In genomic region chr3:105356988-105357387, GRCh38 we compare ENCODE assay signal across 24 cellular contexts. TPM values are rescaled to one million over a fixed set of nuclear protein-coding genes. Genes with fewer than 3 reads are reported as not detected.
A peak's percentile ranks its signal among the peaks of the same experiment; 100 is the strongest.
DNase-seq lines count a peak whose midpoint lies in the region; ATAC-seq and TF ChIP-seq lines count a peak whose summit lies in the region.
"Had no signal": no experiment of that assay in that cellular context is flagged by ENCODE, and none has a peak within 500 bp of the region (broad histone marks: within the 10 kb centered on the region; RNA-seq: fewer than 3 reads in every experiment).

No MANE protein-coding gene starts in this region.

- no peak overlapping the region for H2BK120ac ChIP-seq in neuronal stem cell (ENCODE audit: low read depth, low read length)

- ATAC-seq in HG02884 (IDR thresholded peaks at IDR 0.05; ENCODE audit: unreplicated experiment), result no peak
- ATAC-seq in GM19035 (IDR thresholded peaks at IDR 0.05; ENCODE audit: unreplicated experiment), result no peak
- ATAC-seq: PC-3 had no signal

- no peak overlapping the region for H3K4ac ChIP-seq in neuronal stem cell (ENCODE audit: low read length)

- no peak overlapping the region for H2BK12ac ChIP-seq in neuronal stem cell (ENCODE audit: low read length)

- H3K18ac ChIP-seq in neuronal stem cell (ENCODE audit: low read length), result no peak overlapping the region

- H4K8ac ChIP-seq in neuronal stem cell (ENCODE audit: low read depth, low read length), result no peak overlapping the region

- no peak for TF ChIP-seq CTCF in smooth muscle cell (IDR thresholded peaks at IDR 0.05; ENCODE audit: borderline replicate concordance, insufficient read depth, poor library complexity, severe bottlenecking)

- no peaks in the 10 kb centered on the region for H4K20me1 ChIP-seq in Karpas-422 (ENCODE audit: insufficient read depth, low read depth, low read length)
- H4K20me1 ChIP-seq in smooth muscle cell (ENCODE audit: low read depth), result no peaks in the 10 kb centered on the region
- H4K20me1 ChIP-seq: BLaER1 treated with 17β-estradiol and CSF1 and Interleukin-3, amounts not matched to agents 10 nM and 100 nM had no signal

- DNase-seq in Ammon's horn (ENCODE audit: low spot score), result peak; percentile 44
- DNase-seq in Karpas-422, result peak; percentile 10
- DNase-seq in inferior parietal cortex (ENCODE audit: extremely low spot score), result peak; percentile 37
- DNase-seq in smooth muscle cell (lab: John Stamatoyannopoulos, UW; ENCODE audit: unreplicated experiment), result no peak
- DNase-seq in neuronal stem cell (ENCODE audit: low spot score), result no peak
- DNase-seq: ACHN; CD4-positive, alpha-beta T cell; DMS53; GM23248; H9; KBM-7; MG63; NCI-H1105 treated with DMSO at 0.1 percent for 48 hours; NCI-H146; NCI-H1930; NCI-H2107; NCI-H446; NCI-H524 treated with DMSO at 0.1 percent for 48 hours; NCI-H82; NK-92 treated with Interleukin-12 subunit alpha and Interleukin-12 subunit beta, amount 100 ng/mL, for 24 hours; PC-3 had no signal

- no peaks in the 10 kb centered on the region for H3K79me1 ChIP-seq in neuronal stem cell (ENCODE audit: low read depth, low read length)

- H3K14ac ChIP-seq in neuronal stem cell (ENCODE audit: low read length), result no peak overlapping the region

- no peaks in the 10 kb centered on the region for H3K27me3 ChIP-seq in Karpas-422 (ENCODE audit: low read length)
- no peaks in the 10 kb centered on the region for H3K27me3 ChIP-seq in smooth muscle cell (ENCODE audit: low read depth)
- H3K27me3 ChIP-seq in neuronal stem cell (ENCODE audit: control insufficient read depth in 3 of 3, insufficient read depth in 3 of 3, low read depth in 1 of 3, low read length in 3 of 3), result no peaks in the 10 kb centered on the region
- H3K27me3 ChIP-seq: BLaER1 treated with 17β-estradiol and CSF1 and Interleukin-3, amounts not matched to agents 10 nM and 100 nM; MG63 had no signal

- no peaks in the 10 kb centered on the region for H3K4me1 ChIP-seq in Karpas-422 (ENCODE audit: low read length)
- H3K4me1 ChIP-seq in smooth muscle cell (ENCODE audit: low read depth), result peaks cover 26% of the 10 kb centered on the region
- peaks cover 3% of the 10 kb centered on the region in 2 donors for H3K4me1 ChIP-seq in neuronal stem cell (ENCODE audit: control insufficient read depth in 2 of 2, insufficient read depth in 1 of 2, low read depth in 1 of 2, low read length in 2 of 2)

- no peaks in the 10 kb centered on the region for H3K9me2 ChIP-seq in Karpas-422 (replicated peaks; ENCODE audit: insufficient read depth, low read length)

- no peak overlapping the region for H2BK15ac ChIP-seq in neuronal stem cell (ENCODE audit: low read length)

- no peak overlapping the region for H3K23ac ChIP-seq in neuronal stem cell (ENCODE audit: low read depth, low read length, poor library complexity)

- H3K79me2 ChIP-seq in Karpas-422 (ENCODE audit: low read length) (no peaks in the 10 kb centered on the region), smooth muscle cell (ENCODE audit: low read depth) (no peaks in the 10 kb centered on the region)

- H3K9me3 ChIP-seq in Karpas-422 (ENCODE audit: low read length), result no peaks in the 10 kb centered on the region
- H3K9me3 ChIP-seq in smooth muscle cell (replicated peaks; ENCODE audit: low read depth), result no peaks in the 10 kb centered on the region
- H3K9me3 ChIP-seq in neuronal stem cell (replicated peaks in 1 of 2; ENCODE audit: control insufficient read depth in 2 of 2, insufficient read depth in 1 of 2, low read depth in 1 of 2, low read length in 2 of 2), result peaks cover 0 to 3% of the 10 kb centered on the region in 2 donors
- H3K9me3 ChIP-seq: MG63 had no signal

- no peak overlapping the region for H4K91ac ChIP-seq in neuronal stem cell (ENCODE audit: low read depth, low read length, poor library complexity)

- H3K4me3 ChIP-seq in Karpas-422 (ENCODE audit: low read length) (no peak overlapping the region), smooth muscle cell (no peak overlapping the region), neuronal stem cell (ENCODE audit: low read length in 2 of 2) (no peak overlapping the region)
- H3K4me3 ChIP-seq: BLaER1 treated with 17β-estradiol and CSF1 and Interleukin-3, amounts not matched to agents 10 nM and 100 nM; GM23248; MG63 had no signal

- no peak overlapping the region for H3K4me2 ChIP-seq in Karpas-422 (ENCODE audit: low read depth, low read length, poor library complexity, severe bottlenecking)
- peak overlapping the region; percentile 88 for H3K4me2 ChIP-seq in smooth muscle cell
- no peak overlapping the region for H3K4me2 ChIP-seq in neuronal stem cell (ENCODE audit: insufficient read depth, low read length, poor library complexity, severe bottlenecking)

- 61% methylated on average over 1 of the region's 1 CpG for WGBS in smooth muscle cell (ENCODE audit: low lambda C conversion rate)
- WGBS in neuronal stem cell (ENCODE audit: extremely low coverage in 2 of 2, insufficient read length in 2 of 2, insufficient replicate concordance in 1 of 2), 2 donors, result no CpG with 5 or more reads among the region's 1 CpG

- H3K27ac ChIP-seq in Karpas-422 (ENCODE audit: low read length) (no peak overlapping the region), smooth muscle cell (ENCODE audit: low read depth) (peak overlapping the region; percentile 94), neuronal stem cell (replicated peaks; ENCODE audit: low read length) (no peak overlapping the region)
- H3K27ac ChIP-seq: GM23248 had no signal

- H3K36me3 ChIP-seq in Karpas-422 (ENCODE audit: insufficient read depth, low read length), result no peaks in the 10 kb centered on the region
- H3K36me3 ChIP-seq in smooth muscle cell (ENCODE audit: low read depth), result no peaks in the 10 kb centered on the region
- no peaks in the 10 kb centered on the region for H3K36me3 ChIP-seq in neuronal stem cell (replicated peaks in 1 of 2; ENCODE audit: control insufficient read depth in 2 of 2, insufficient read depth in 2 of 2, low read length in 2 of 2)
- H3K36me3 ChIP-seq: MG63 had no signal

- peaks cover 28% of the 10 kb centered on the region for H3F3A ChIP-seq in smooth muscle cell (ENCODE audit: low read depth)

- H2AFZ ChIP-seq in Karpas-422 (ENCODE audit: low read length) (no peak overlapping the region), smooth muscle cell (ENCODE audit: low read depth) (no peak overlapping the region), neuronal stem cell (ENCODE audit: low read length) (no peak overlapping the region)
- H2AFZ ChIP-seq: GM23248 had no signal

- H3K9ac ChIP-seq in Karpas-422 (ENCODE audit: low read length) (no peak overlapping the region), smooth muscle cell (ENCODE audit: low read depth) (peak overlapping the region; percentile 62), neuronal stem cell (ENCODE audit: low read depth, low read length, poor library complexity) (no peak overlapping the region)
- H3K9ac ChIP-seq: GM23248 had no signal

- no peak overlapping the region for H2BK5ac ChIP-seq in neuronal stem cell (ENCODE audit: low read length)

- H2AK5ac ChIP-seq in neuronal stem cell (ENCODE audit: low read depth, low read length), result no peak overlapping the region

RNA-seq across cellular contexts. Expression of gene ALCAM, which starts 9.7 kb away (rescaled TPM):
- 5.8 and 16.4 TPM in 2 replicates for total RNA-seq in Karpas-422 (2014; rRNA removed; shearing (Covaris generic); ENCODE audit: low replicate concordance)
- 314 and 372 TPM in 2 replicates for total RNA-seq in smooth muscle cell
- polyA plus RNA-seq in smooth muscle cell, result 92.7 and 110 TPM in 2 replicates
- 20.9 TPM for polyA plus RNA-seq in neuronal stem cell (2013, experiment 1 of 2)
- 20.1 TPM for polyA plus RNA-seq in neuronal stem cell (2013, experiment 2 of 2)

Comparison
In these comparisons a context has a peak if more than half of its experiments do, and no peak if none do; other contexts are left out.
1. DNase-seq: peak in Ammon's horn (single experiment), Karpas-422 (single experiment) and inferior parietal cortex (single experiment); none in smooth muscle cell (single experiment) and neuronal stem cell (single experiment).
2. RNA of gene ALCAM, which starts 9.7 kb away (total RNA-seq): 314 to 372 TPM in smooth muscle cell; 5.8 to 16.4 TPM in Karpas-422; every median in the first group is over 10 times any median in the second.